ENCODE assay signal across 14 cellular contexts in genomic region chr12:104360157-104360556, GRCh38.
"Had no signal": no experiment of that assay in that cellular context is flagged by ENCODE, and none has a peak within 500 bp of the region (broad histone marks: within the 10 kb centered on the region; RNA-seq: fewer than 3 reads in every experiment).

No MANE protein-coding gene starts in this region.

- H3K9me3 Mint-ChIP-seq: activated naive CD4-positive, alpha-beta T cell treated with anti-CD3 and anti-CD28 coated beads, Interleukin-2, amount 50 U/mL, for 72 hours; stimulated activated naive CD8-positive, alpha-beta T cell treated with anti-CD3 and anti-CD28 coated beads, Interleukin-15, Interleukin-2, amounts not matched to agents 100 ng/mL and 50 ng/mL, for 24 hours had no signal

- H3K4me3 Mint-ChIP-seq: mesothelial cell of epicardium; stimulated activated naive CD8-positive, alpha-beta T cell treated with anti-CD3 and anti-CD28 coated beads, Interleukin-15, Interleukin-2, amounts not matched to agents 100 ng/mL and 50 ng/mL, for 24 hours had no signal

- DNase-seq: activated CD4-positive, alpha-beta T cell treated with anti-CD3 and anti-CD28 coated beads, Interleukin-2, amount 50 U/mL, for 1 hour; activated effector memory CD4-positive, alpha-beta T cell treated with Interleukin-2 at 50 U/mL for 16 hours; activated T-cell treated with anti-CD3 and anti-CD28 coated beads, Interleukin-2, amount 50 U/mL, for 1 hour; lower lobe of right lung; ovary; stimulated activated CD4-positive, alpha-beta T cell treated with anti-CD3 and anti-CD28 coated beads, Interleukin-15, amount 100 ng/mL, for 24 hours; stimulated activated CD4-positive, alpha-beta T cell treated with anti-CD3 and anti-CD28 coated beads, Interleukin-4, amount 100 ng/mL, for 24 hours; T-helper 2 cell; testis had no signal

- H3K27me3 Mint-ChIP-seq: stimulated activated naive CD8-positive, alpha-beta T cell treated with anti-CD3 and anti-CD28 coated beads, Interleukin-15, Interleukin-2, amounts not matched to agents 100 ng/mL and 50 ng/mL, for 24 hours had no signal

- H3K36me3 ChIP-seq: neural progenitor cell, ovary had no signal

- H3K27ac Mint-ChIP-seq: mesothelial cell of epicardium; stimulated activated naive CD8-positive, alpha-beta T cell treated with anti-CD3 and anti-CD28 coated beads, Interleukin-15, Interleukin-2, amounts not matched to agents 100 ng/mL and 50 ng/mL, for 24 hours had no signal

- H3K4me1 Mint-ChIP-seq: mesothelial cell of epicardium, neural progenitor cell had no signal

- ATAC-seq: activated naive CD4-positive, alpha-beta T cell treated with anti-CD3 and anti-CD28 coated beads, Interleukin-2, amount 50 U/mL, for 72 hours; lower lobe of right lung had no signal

- H3K4me1 ChIP-seq: lower lobe of right lung, neural progenitor cell, testis had no signal

- H3K27me3 ChIP-seq: hepatocyte, neural progenitor cell, ovary, testis had no signal

- H3K4me3 ChIP-seq: hepatocyte, lower lobe of right lung, neural progenitor cell, ovary, testis had no signal

- H3K36me3 Mint-ChIP-seq: activated naive CD4-positive, alpha-beta T cell treated with anti-CD3 and anti-CD28 coated beads, Interleukin-2, amount 50 U/mL, for 72 hours had no signal

- H3K27ac ChIP-seq: hepatocyte, lower lobe of right lung, neural progenitor cell, ovary, testis had no signal

- H3K9me3 ChIP-seq: ovary, testis had no signal
